ENCODE assay signal across 25 cellular contexts in genomic region chr1:208466054-208466590, GRCh38.
"Had no signal": no experiment of that assay in that cellular context is flagged by ENCODE, and none has a peak within 500 bp of the region (broad histone marks: within the 10 kb centered on the region; RNA-seq: fewer than 3 reads in every experiment).

No MANE protein-coding gene starts in this region.

- ATAC-seq: heart right ventricle; left lung; stimulated activated memory B cell treated with anti-CD40 and anti-IgM and Interleukin-4, amounts not matched to agents 10 μg/mL and 1 μg/mL and 100 μg/mL, for 72 hours; stimulated activated naive CD8-positive, alpha-beta T cell treated with anti-CD3 and anti-CD28 coated beads, Interleukin-15, amount 100 ng/mL, for 72 hours had no signal

- H3K36me3 ChIP-seq: esophagus muscularis mucosa, heart right ventricle, left lung, neutrophil, sigmoid colon, upper lobe of left lung, vagina had no signal

- H3K4me1 ChIP-seq: esophagus muscularis mucosa, heart right ventricle, left lung, sigmoid colon, upper lobe of left lung, vagina had no signal

- H3K9me3 ChIP-seq: esophagus muscularis mucosa, heart right ventricle, left lung, neutrophil, sigmoid colon, upper lobe of left lung, vagina had no signal

- H3K4me3 ChIP-seq: esophagus muscularis mucosa, heart right ventricle, left lung, sigmoid colon, smooth muscle cell, upper lobe of left lung, vagina had no signal

- DNase-seq: activated CD4-positive, alpha-beta T cell treated with anti-CD3 and anti-CD28 coated beads for 48 hours; activated CD4-positive, alpha-beta T cell treated with anti-CD3 and anti-CD28 coated beads, Interleukin-2, amount 50 U/mL, for 48 hours; activated CD8-positive, alpha-beta memory T cell treated with anti-CD3 and anti-CD28 coated beads for 24 hours; activated effector memory CD4-positive, alpha-beta T cell treated with Interleukin-2 at 50 U/mL for 16 hours; activated naive CD4-positive, alpha-beta T cell treated with Interleukin-2 at 50 U/mL for 16 hours; aorta; caudate nucleus; cortex of kidney; foreskin melanocyte; heart right ventricle; kidney glomerular epithelial cell; left lung; sigmoid colon; stimulated activated CD4-positive, alpha-beta T cell treated with anti-CD3 and anti-CD28 coated beads, Interleukin-1b, Interleukin-23, amount 100 ng/mL, for 48 hours; stimulated activated CD4-positive, alpha-beta T cell treated with anti-CD3 and anti-CD28 coated beads, Interleukin-4, amount 100 ng/mL, for 4 hours; stimulated activated CD8-positive, alpha-beta memory T cell treated with anti-CD3 and anti-CD28 coated beads, Interleukin-4, amount 100 ng/mL, for 48 hours; stimulated activated naive CD8-positive, alpha-beta T cell treated with anti-CD3 and anti-CD28 coated beads, Interleukin-15, amount 100 ng/mL, for 72 hours; substantia nigra; upper lobe of left lung had no signal

- H3K4me2 ChIP-seq: smooth muscle cell had no signal

- H3K27me3 ChIP-seq: left lung, neutrophil, sigmoid colon, upper lobe of left lung, vagina had no signal

- H3K27ac ChIP-seq: esophagus muscularis mucosa, heart right ventricle, left lung, neutrophil, sigmoid colon, upper lobe of left lung, vagina, VCaP had no signal
